ENCODE assay signal across 28 cellular contexts in genomic region chr11:117428186-117428855, GRCh38.
"Had no signal": no experiment of that assay in that cellular context is flagged by ENCODE, and none has a peak within 500 bp of the region (broad histone marks: within the 10 kb centered on the region; RNA-seq: fewer than 3 reads in every experiment).

No MANE protein-coding gene starts in this region.

- H3K27ac ChIP-seq: gastrocnemius medialis, right lobe of liver, suprapubic skin, tibial artery, VCaP had no signal

- ATAC-seq: activated CD4-positive, CD25-positive, alpha-beta regulatory T cell treated with anti-CD3 and anti-CD28 coated beads, Interleukin-2, amount 50 U/mL, for 24 hours; activated T-helper 17 cell treated with anti-CD3 and anti-CD28 coated beads, Interleukin-2, amount 50 U/mL, for 72 hours; gastrocnemius medialis; left colon; naive thymus-derived CD8-positive, alpha-beta T cell; right lobe of liver had no signal

- H3K9me3 Mint-ChIP-seq: activated CD4-positive, alpha-beta memory T cell treated with anti-CD3 and anti-CD28 coated beads for 36 hours; activated naive CD4-positive, alpha-beta T cell treated with anti-CD3 and anti-CD28 coated beads, Interleukin-2, amount 50 U/mL, for 24 hours; activated T-cell treated with anti-CD3 and anti-CD28 coated beads, Interleukin-2, amount 50 U/mL, for 24 hours; activated T-helper 17 cell treated with anti-CD3 and anti-CD28 coated beads, Interleukin-2, amount 50 U/mL, for 72 hours; central memory CD8-positive, alpha-beta T cell; memory B cell; naive thymus-derived CD8-positive, alpha-beta T cell had no signal

- H3K4me3 ChIP-seq: gastrocnemius medialis, right lobe of liver, suprapubic skin, tibial artery had no signal

- H3K36me3 Mint-ChIP-seq: activated CD4-positive, alpha-beta memory T cell treated with anti-CD3 and anti-CD28 coated beads for 36 hours; activated naive CD4-positive, alpha-beta T cell treated with anti-CD3 and anti-CD28 coated beads, Interleukin-2, amount 50 U/mL, for 24 hours; memory B cell; naive thymus-derived CD8-positive, alpha-beta T cell had no signal

- H3K27me3 Mint-ChIP-seq: activated CD4-positive, alpha-beta memory T cell treated with anti-CD3 and anti-CD28 coated beads for 36 hours; activated T-cell treated with anti-CD3 and anti-CD28 coated beads, Interleukin-2, amount 50 U/mL, for 24 hours; activated T-helper 17 cell treated with anti-CD3 and anti-CD28 coated beads, Interleukin-2, amount 50 U/mL, for 72 hours had no signal

- H3K36me3 ChIP-seq: gastrocnemius medialis, right lobe of liver, suprapubic skin, tibial artery had no signal

- H3K27ac Mint-ChIP-seq: activated CD4-positive, alpha-beta memory T cell treated with anti-CD3 and anti-CD28 coated beads for 36 hours; activated naive CD4-positive, alpha-beta T cell treated with anti-CD3 and anti-CD28 coated beads, Interleukin-2, amount 50 U/mL, for 24 hours; activated T-cell treated with anti-CD3 and anti-CD28 coated beads, Interleukin-2, amount 50 U/mL, for 24 hours; activated T-helper 17 cell treated with anti-CD3 and anti-CD28 coated beads, Interleukin-2, amount 50 U/mL, for 72 hours; memory B cell; progenitor cell of endocrine pancreas had no signal

- FAIRE-seq: bronchial epithelial cell, colon, keratinocyte, TTC549 had no signal

- H3K9me3 ChIP-seq: gastrocnemius medialis, right lobe of liver, suprapubic skin, tibial artery had no signal

- H3K27me3 ChIP-seq: gastrocnemius medialis, right lobe of liver had no signal

- DNase-seq: activated CD4-positive, alpha-beta memory T cell treated with anti-CD3 and anti-CD28 coated beads for 36 hours; activated CD4-positive, alpha-beta T cell treated with anti-CD3 and anti-CD28 coated beads for 48 hours; activated CD8-positive, alpha-beta memory T cell treated with anti-CD3 and anti-CD28 coated beads, Interleukin-2, amount 50 U/mL, for 4 hours; activated gamma-delta T cell treated with Interleukin-2 at 50 U/mL for 16 hours; activated T-cell treated with anti-CD3 and anti-CD28 coated beads, Interleukin-2, amount 50 U/mL, for 24 hours; dermis blood vessel endothelial cell; effector CD8-positive, alpha-beta T cell; gastrocnemius medialis; glutamatergic neuron; left colon; right lobe of liver; stimulated activated CD4-positive, alpha-beta T cell treated with anti-CD3 and anti-CD28 coated beads, Interleukin-12 subunit alpha, Interleukin-12 subunit beta, amount 100 ng/mL, for 4 hours; stimulated activated CD4-positive, alpha-beta T cell treated with anti-CD3 and anti-CD28 coated beads, Interleukin-4, amount 100 ng/mL, for 1 hour; T-helper 9 cell had no signal

- H3K4me1 Mint-ChIP-seq: memory B cell had no signal

- H3K4me3 Mint-ChIP-seq: activated CD4-positive, alpha-beta memory T cell treated with anti-CD3 and anti-CD28 coated beads for 36 hours; activated naive CD4-positive, alpha-beta T cell treated with anti-CD3 and anti-CD28 coated beads, Interleukin-2, amount 50 U/mL, for 24 hours; activated T-cell treated with anti-CD3 and anti-CD28 coated beads, Interleukin-2, amount 50 U/mL, for 24 hours; activated T-helper 17 cell treated with anti-CD3 and anti-CD28 coated beads, Interleukin-2, amount 50 U/mL, for 72 hours; central memory CD8-positive, alpha-beta T cell; memory B cell; naive thymus-derived CD8-positive, alpha-beta T cell had no signal

- H3K4me1 ChIP-seq: gastrocnemius medialis, right lobe of liver, suprapubic skin had no signal
